In the genomic region with DNA sequence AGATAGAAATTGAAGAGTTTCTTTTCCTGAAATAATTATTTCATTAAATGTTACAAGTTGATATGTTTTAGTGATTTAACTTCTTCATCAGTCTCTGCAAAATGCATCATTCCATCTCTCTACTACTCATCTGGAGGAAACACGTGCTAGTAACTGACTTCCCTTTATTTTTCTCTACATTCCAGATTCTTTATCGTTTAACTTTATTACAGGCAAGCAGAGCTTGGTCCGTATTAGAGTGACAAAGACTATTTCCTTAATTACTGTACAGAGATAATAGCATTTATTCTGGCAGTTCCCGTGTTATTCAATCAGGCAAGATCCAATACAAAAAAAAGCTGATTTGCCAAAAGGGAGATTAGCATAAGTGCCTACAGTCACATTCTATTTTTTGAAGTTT, we compare ENCODE assay signal across 23 cellular contexts.
"Had no signal": no experiment of that assay in that cellular context is flagged by ENCODE, and none has a peak within 500 bp of the region (broad histone marks: within the 10 kb centered on the region; RNA-seq: fewer than 3 reads in every experiment).

No MANE protein-coding gene starts in this region.

- H3K27ac ChIP-seq: colonic mucosa, gastrocnemius medialis, parathyroid adenoma, testis had no signal

- DNase-seq: activated CD4-positive, alpha-beta T cell treated with anti-CD3 and anti-CD28 coated beads, Interleukin-2, amount 50 U/mL, for 1 hour; activated CD4-positive, CD25-positive, alpha-beta regulatory T cell treated with anti-CD3 and anti-CD28 coated beads, Interleukin-2, amount 50 U/mL, for 72 hours; activated CD8-positive, alpha-beta memory T cell treated with anti-CD3 and anti-CD28 coated beads for 24 hours; activated CD8-positive, alpha-beta memory T cell treated with anti-CD3 and anti-CD28 coated beads, Interleukin-2, amount 50 U/mL, for 48 hours; activated effector memory CD4-positive, alpha-beta T cell treated with anti-CD3 and anti-CD28 coated beads, Interleukin-2, amount 50 U/mL, for 16 hours; activated naive CD4-positive, alpha-beta T cell treated with anti-CD3 and anti-CD28 coated beads, Interleukin-2, amount 50 U/mL, for 16 hours; activated T-cell treated with anti-CD3 and anti-CD28 coated beads, Interleukin-2, amount 50 U/mL, for 48 hours; aorta; colonic mucosa; gastrocnemius medialis; head of caudate nucleus; immature natural killer cell; kidney glomerular epithelial cell; left ventricle myocardium superior; mesenchymal stem cell; naive thymus-derived CD4-positive, alpha-beta T cell; stimulated activated CD4-positive, alpha-beta T cell treated with anti-CD3 and anti-CD28 coated beads, Interleukin-4, amount 100 ng/mL, for 24 hours; T-cell; testis; upper lobe of left lung had no signal

- H3K27me3 ChIP-seq: colonic mucosa, gastrocnemius medialis, testis, upper lobe of left lung had no signal

- H3K36me3 ChIP-seq: colonic mucosa, gastrocnemius medialis, upper lobe of left lung had no signal

- H3K4me1 ChIP-seq: colonic mucosa, parathyroid adenoma had no signal

- H3K79me2 ChIP-seq: parathyroid adenoma had no signal

- H2AFZ ChIP-seq: parathyroid adenoma had no signal

- H3K4me3 ChIP-seq: colonic mucosa, gastrocnemius medialis, testis, upper lobe of left lung had no signal

- H3K9me3 ChIP-seq: colonic mucosa, gastrocnemius medialis, testis, upper lobe of left lung had no signal

- ATAC-seq: gastrocnemius medialis; left ventricle myocardium superior; naive thymus-derived CD4-positive, alpha-beta T cell; sciatic nerve; stimulated activated effector memory CD8-positive, alpha-beta T cell treated with anti-CD3 and anti-CD28 coated beads, Interleukin-12 subunit alpha, Interleukin-12 subunit beta, amount 100 ng/mL, for 72 hours; T-cell had no signal
